ENCODE assay signal across 1 cellular context in genomic region chr2:128440666-128441340, GRCh38.
TF ChIP-seq lines count a peak whose summit lies in the region.

No MANE protein-coding gene starts in this region.

TF ChIP-seq in H1, 55 proteins besides CTCF, POLR2A, EP300 and RAD21:
- TF ChIP-seq SP4 (IDR thresholded peaks at IDR 0.05; ENCODE audit: low read length) (no peak), EZH2 (IDR thresholded peaks at IDR 0.05; ENCODE audit: low read depth, low read length, severe bottlenecking) (no peak), SP2 (IDR thresholded peaks at IDR 0.05; ENCODE audit: low read length) (no peak), TAF7 (optimal IDR thresholded peaks at IDR 0.05; ENCODE audit: borderline replicate concordance, low read depth, low read length) (no peak), GTF2F1 (IDR thresholded peaks at IDR 0.05; ENCODE audit: borderline replicate concordance, low read depth, low read length) (no peak), POLR2AphosphoS5 (IDR thresholded peaks at IDR 0.05; ENCODE audit: low read depth, low read length) (no peak), ATF2 (IDR thresholded peaks at IDR 0.05; ENCODE audit: low read length) (no peak), JUND (IDR thresholded peaks at IDR 0.05; ENCODE audit: low read length) (no peak), NANOG (IDR thresholded peaks at IDR 0.05; ENCODE audit: insufficient read depth, low read depth, low read length, poor library complexity, severe bottlenecking) (no peak), TBP (IDR thresholded peaks at IDR 0.05; ENCODE audit: low read depth, low read length) (no peak), KDM1A (IDR thresholded peaks at IDR 0.05; ENCODE audit: borderline replicate concordance, low read length) (no peak), ZNF274 (IDR thresholded peaks at IDR 0.05; ENCODE audit: borderline replicate concordance, extremely low read depth, low read length) (no peak), SRF (IDR thresholded peaks at IDR 0.05; ENCODE audit: low read depth, low read length) (no peak)
